ENCODE assay signal across 15 cellular contexts in the genomic region with DNA sequence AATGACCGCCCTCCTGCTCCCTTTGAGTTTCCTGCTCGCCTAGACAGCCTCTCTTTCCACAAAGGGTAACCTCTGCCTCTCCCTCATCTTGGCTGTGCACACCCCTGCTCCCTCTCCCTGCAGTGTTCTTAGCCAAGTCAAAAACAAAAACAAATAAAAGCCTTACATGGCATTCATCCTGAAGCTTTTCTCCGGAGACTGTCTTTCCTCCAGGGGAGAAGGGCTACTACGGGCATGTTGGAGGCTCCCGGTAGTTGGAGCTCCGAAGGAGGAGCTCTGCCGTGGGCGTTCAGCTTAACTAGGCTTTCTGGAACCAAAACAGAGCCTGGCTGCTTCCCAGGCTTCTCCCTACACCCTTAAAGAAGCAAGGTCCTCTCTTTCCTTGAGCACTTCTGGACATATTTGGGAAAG.
A peak's percentile ranks its signal among the peaks of the same experiment; 100 is the strongest.
DNase-seq lines count a peak whose midpoint lies in the region; ATAC-seq and TF ChIP-seq lines count a peak whose summit lies in the region.
"Had no signal": no experiment of that assay in that cellular context is flagged by ENCODE, and none has a peak within 500 bp of the region (broad histone marks: within the 10 kb centered on the region; RNA-seq: fewer than 3 reads in every experiment).

No MANE protein-coding gene starts in this region.

- no peak for DNase-seq in Right ventricle myocardium inferior (ENCODE audit: missing footprints)
- no peak for DNase-seq in left ventricle myocardium inferior
- peak; percentile 65 for DNase-seq in left cardiac atrium
- no peak for DNase-seq in prostate gland (ENCODE audit: low spot score)
- DNase-seq in aorta, result peak in 1 of 2 donors; percentile 64
- DNase-seq in 8988T, result no peak
- no peak for DNase-seq in activated naive CD8-positive, alpha-beta T cell treated with anti-CD3 and anti-CD28 coated beads for 36 hours
- DNase-seq: activated naive CD4-positive, alpha-beta T cell treated with Interleukin-2 at 50 U/mL for 16 hours; GDM1; MM.1S; NCI-H2227 treated with DMSO at 0.1 percent for 48 hours; WERI-Rb-1 had no signal

- H3K9me3 Mint-ChIP-seq in activated naive CD8-positive, alpha-beta T cell treated with anti-CD3 and anti-CD28 coated beads for 36 hours, result no peaks in the 10 kb centered on the region
- H3K9me3 Mint-ChIP-seq: central memory CD8-positive, alpha-beta T cell had no signal

- H3K4me1 ChIP-seq in left ventricle myocardium inferior (peaks cover 22% of the 10 kb centered on the region), prostate gland (replicated peaks) (no peaks in the 10 kb centered on the region), aorta (ENCODE audit: control insufficient read depth in 1 of 2, insufficient read depth in 2 of 2, low read length in 2 of 2) (peaks cover 2 to 5% of the 10 kb centered on the region in 2 donors)
- H3K4me1 ChIP-seq: HAP-1 had no signal

- H3K27ac Mint-ChIP-seq in activated naive CD8-positive, alpha-beta T cell treated with anti-CD3 and anti-CD28 coated beads for 36 hours, result no peak overlapping the region

- intact Hi-C loops in Right ventricle myocardium inferior (cut with DNase I), result no loop called here
- intact Hi-C loops in left ventricle myocardium inferior (cut with micrococcal nuclease), result no loop called here
- intact Hi-C loops in left cardiac atrium (cut with DNase I), result no loop called here
- intact Hi-C loops in prostate gland (cut with DNase I), result no loop called here
- intact Hi-C loops in aorta (cut with DNase I), result no loop called here

- ATAC-seq in Right ventricle myocardium inferior (peak; percentile 36), left cardiac atrium (peak; percentile 35 to 55), aorta (ENCODE audit: low FRiP score) (peak; percentile 67), GM18870 (IDR thresholded peaks at IDR 0.05; ENCODE audit: unreplicated experiment) (no peak)

- H3K27me3 ChIP-seq in left ventricle myocardium inferior (ENCODE audit: low read depth) (no peaks in the 10 kb centered on the region), prostate gland (replicated peaks; ENCODE audit: insufficient read depth) (no peaks in the 10 kb centered on the region), aorta (ENCODE audit: control insufficient read depth in 1 of 2, insufficient read depth in 2 of 2, low read length in 1 of 2) (no peaks in the 10 kb centered on the region)

- no peak overlapping the region for H3K4me3 Mint-ChIP-seq in activated naive CD8-positive, alpha-beta T cell treated with anti-CD3 and anti-CD28 coated beads for 36 hours
- H3K4me3 Mint-ChIP-seq: central memory CD8-positive, alpha-beta T cell had no signal

- H3K4me1 Mint-ChIP-seq in activated naive CD8-positive, alpha-beta T cell treated with anti-CD3 and anti-CD28 coated beads for 36 hours, result no peaks in the 10 kb centered on the region
- H3K4me1 Mint-ChIP-seq: central memory CD8-positive, alpha-beta T cell had no signal

- no peak overlapping the region for H3K4me3 ChIP-seq in left ventricle myocardium inferior
- H3K4me3 ChIP-seq in prostate gland, result no peak overlapping the region
- H3K4me3 ChIP-seq in aorta (ENCODE audit: low read length in 2 of 2), result peak overlapping the region; percentile 31 to 36
- H3K4me3 ChIP-seq: HAP-1 had no signal

- no peak overlapping the region for H3K27ac ChIP-seq in left ventricle myocardium inferior (replicated peaks)
- peak overlapping the region; percentile 55 to 66 for H3K27ac ChIP-seq in prostate gland
- H3K27ac ChIP-seq in aorta (ENCODE audit: low read depth in 1 of 2, low read length in 2 of 2), result no peak overlapping the region
- H3K27ac ChIP-seq: WERI-Rb-1 had no signal

- H3K9me3 ChIP-seq in left ventricle myocardium inferior (replicated peaks) (no peaks in the 10 kb centered on the region), prostate gland (no peaks in the 10 kb centered on the region), aorta (ENCODE audit: control insufficient read depth, low read length) (no peaks in the 10 kb centered on the region)
- H3K9me3 ChIP-seq: HAP-1 had no signal

- no peaks in the 10 kb centered on the region for H3K36me3 ChIP-seq in left ventricle myocardium inferior
- H3K36me3 ChIP-seq in prostate gland, result no peaks in the 10 kb centered on the region
- H3K36me3 ChIP-seq in aorta (ENCODE audit: control insufficient read depth in 1 of 2, insufficient read depth in 2 of 2, low read length in 1 of 2), result no peaks in the 10 kb centered on the region
- H3K36me3 ChIP-seq: HAP-1, WERI-Rb-1 had no signal

- WGBS in prostate gland, result 12% methylated on average over 8 of the region's 8 CpGs
- WGBS in aorta, 2 donors, result 4 to 9% methylated on average over 8 of the region's 8 CpGs

- no peaks in the 10 kb centered on the region for H3K36me3 Mint-ChIP-seq in activated naive CD8-positive, alpha-beta T cell treated with anti-CD3 and anti-CD28 coated beads for 36 hours

- no peak for TF ChIP-seq POLR2A in prostate gland (IDR thresholded peaks at IDR 0.05)

- TF ChIP-seq CTCF in left ventricle myocardium inferior (IDR thresholded peaks at IDR 0.05; ENCODE audit: borderline replicate concordance) (no peak), prostate gland (IDR thresholded peaks at IDR 0.05) (no peak)

- H3K27me3 Mint-ChIP-seq in activated naive CD8-positive, alpha-beta T cell treated with anti-CD3 and anti-CD28 coated beads for 36 hours, result peaks cover 8% of the 10 kb centered on the region

Comparison
In these comparisons a context has a peak if more than half of its experiments do, and no peak if none do; other contexts are left out.
1. H3K27ac ChIP-seq: peak in prostate gland (2 of 2); none in left ventricle myocardium inferior (single experiment) and aorta (0 of 2).
2. H3K4me3 ChIP-seq: peak in aorta (2 of 2); none in left ventricle myocardium inferior (single experiment) and prostate gland (0 of 2).